In the genomic region with DNA sequence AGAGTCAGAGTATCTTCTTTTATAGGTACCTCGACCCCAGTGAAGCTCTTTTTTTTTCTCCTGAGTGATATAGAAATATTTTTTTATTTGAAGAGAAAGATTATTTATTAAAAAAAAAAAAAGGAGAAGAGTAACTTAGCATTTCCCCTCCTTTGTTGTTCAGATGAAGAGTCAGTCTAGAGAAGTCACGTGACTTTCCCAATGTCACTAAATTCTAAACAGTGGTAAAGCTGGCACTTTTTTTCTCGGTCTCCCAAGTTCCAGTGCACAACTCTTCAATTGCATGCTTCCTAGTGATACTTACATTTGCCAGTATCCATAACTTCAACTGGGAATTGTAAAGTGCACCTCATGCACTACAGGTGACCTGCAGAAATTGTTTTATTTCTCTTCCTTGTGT, we compare ENCODE assay signal across 2 cellular contexts.
TF ChIP-seq lines count a peak whose summit lies in the region.

No MANE protein-coding gene starts in this region.

TF ChIP-seq in GM12878, 131 proteins besides CTCF, POLR2A, EP300 and RAD21:
- TF ChIP-seq RAD51 (IDR thresholded peaks at IDR 0.05) (peak; percentile 58; the same call in 1 of the 2 replicates), BCL11A (IDR thresholded peaks at IDR 0.05; ENCODE audit: low read depth, low read length) (no peak), GATAD2B (conservative IDR thresholded peaks at IDR 0.05; ENCODE audit: low read depth) (no peak)

TF ChIP-seq in K562, 482 proteins besides CTCF, POLR2A, EP300 and RAD21:
- TF ChIP-seq KLF10 (CRISPR knock-in tag; IDR thresholded peaks at IDR 0.05) = no peak
- TF ChIP-seq, protein P1, sequence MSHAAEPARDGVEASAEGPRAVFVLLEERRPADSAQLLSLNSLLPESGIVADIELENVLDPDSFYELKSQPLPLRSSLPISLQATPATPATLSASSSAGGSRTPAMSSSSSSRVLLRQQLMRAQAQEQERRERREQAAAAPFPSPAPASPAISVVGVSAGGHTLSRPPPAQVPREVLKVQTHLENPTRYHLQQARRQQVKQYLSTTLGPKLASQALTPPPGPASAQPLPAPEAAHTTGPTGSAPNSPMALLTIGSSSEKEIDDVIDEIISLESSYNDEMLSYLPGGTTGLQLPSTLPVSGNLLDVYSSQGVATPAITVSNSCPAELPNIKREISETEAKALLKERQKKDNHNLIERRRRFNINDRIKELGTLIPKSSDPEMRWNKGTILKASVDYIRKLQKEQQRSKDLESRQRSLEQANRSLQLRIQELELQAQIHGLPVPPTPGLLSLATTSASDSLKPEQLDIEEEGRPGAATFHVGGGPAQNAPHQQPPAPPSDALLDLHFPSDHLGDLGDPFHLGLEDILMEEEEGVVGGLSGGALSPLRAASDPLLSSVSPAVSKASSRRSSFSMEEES (CRISPR knock-in tag; IDR thresholded peaks at IDR 0.05) = peak; percentile 88
- no peak for TF ChIP-seq FOS (IDR thresholded peaks at IDR 0.05; ENCODE audit: extremely low read depth, insufficient read length)
- TF ChIP-seq ZNF146 (CRISPR knock-in tag; IDR thresholded peaks at IDR 0.05; ENCODE audit: unreplicated experiment) = no peak
- TF ChIP-seq, protein P2, sequence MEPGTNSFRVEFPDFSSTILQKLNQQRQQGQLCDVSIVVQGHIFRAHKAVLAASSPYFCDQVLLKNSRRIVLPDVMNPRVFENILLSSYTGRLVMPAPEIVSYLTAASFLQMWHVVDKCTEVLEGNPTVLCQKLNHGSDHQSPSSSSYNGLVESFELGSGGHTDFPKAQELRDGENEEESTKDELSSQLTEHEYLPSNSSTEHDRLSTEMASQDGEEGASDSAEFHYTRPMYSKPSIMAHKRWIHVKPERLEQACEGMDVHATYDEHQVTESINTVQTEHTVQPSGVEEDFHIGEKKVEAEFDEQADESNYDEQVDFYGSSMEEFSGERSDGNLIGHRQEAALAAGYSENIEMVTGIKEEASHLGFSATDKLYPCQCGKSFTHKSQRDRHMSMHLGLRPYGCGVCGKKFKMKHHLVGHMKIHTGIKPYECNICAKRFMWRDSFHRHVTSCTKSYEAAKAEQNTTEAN (CRISPR knock-in tag; IDR thresholded peaks at IDR 0.05) = no peak
- TF ChIP-seq ZSCAN32 (CRISPR knock-in tag; IDR thresholded peaks at IDR 0.05) = no peak
- no peak for TF ChIP-seq PURB (CRISPR knock-in tag; IDR thresholded peaks at IDR 0.05; ENCODE audit: low read depth)
- TF ChIP-seq SMAD2 (IDR thresholded peaks at IDR 0.05; ENCODE audit: low read depth, low read length) = no peak
TF ChIP-seq in K562: peak in this region for 1.
